In the genomic region with DNA sequence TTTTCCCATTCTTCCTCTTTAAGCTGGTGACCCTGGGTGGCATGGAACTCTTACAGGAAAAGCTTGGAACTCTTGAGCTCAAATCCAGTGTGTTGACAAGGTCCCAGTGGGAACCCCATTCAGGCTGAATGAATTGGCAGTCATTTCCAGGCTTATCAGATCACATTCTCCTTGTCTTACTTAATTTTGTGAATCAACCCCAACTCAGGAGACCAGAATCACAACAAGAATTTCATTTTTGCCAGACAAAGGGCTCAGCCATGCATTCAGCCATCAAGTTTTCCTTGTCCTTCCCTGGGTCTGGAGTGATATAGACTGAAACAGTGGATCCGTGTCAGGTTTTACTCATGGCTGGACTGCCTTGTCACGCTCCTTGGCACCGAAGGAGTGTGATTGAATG, we compare ENCODE assay signal across 1 cellular context.
TF ChIP-seq lines count a peak whose summit lies in the region.

No MANE protein-coding gene starts in this region.

TF ChIP-seq in WTC11, 78 proteins besides CTCF, POLR2A, EP300 and RAD21:
- TF ChIP-seq, protein P1, sequence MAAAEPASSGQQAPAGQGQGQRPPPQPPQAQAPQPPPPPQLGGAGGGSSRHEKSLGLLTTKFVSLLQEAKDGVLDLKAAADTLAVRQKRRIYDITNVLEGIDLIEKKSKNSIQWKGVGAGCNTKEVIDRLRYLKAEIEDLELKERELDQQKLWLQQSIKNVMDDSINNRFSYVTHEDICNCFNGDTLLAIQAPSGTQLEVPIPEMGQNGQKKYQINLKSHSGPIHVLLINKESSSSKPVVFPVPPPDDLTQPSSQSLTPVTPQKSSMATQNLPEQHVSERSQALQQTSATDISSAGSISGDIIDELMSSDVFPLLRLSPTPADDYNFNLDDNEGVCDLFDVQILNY (CRISPR knock-in tag; IDR thresholded peaks at IDR 0.05) = no peak
- TF ChIP-seq, protein P2, sequence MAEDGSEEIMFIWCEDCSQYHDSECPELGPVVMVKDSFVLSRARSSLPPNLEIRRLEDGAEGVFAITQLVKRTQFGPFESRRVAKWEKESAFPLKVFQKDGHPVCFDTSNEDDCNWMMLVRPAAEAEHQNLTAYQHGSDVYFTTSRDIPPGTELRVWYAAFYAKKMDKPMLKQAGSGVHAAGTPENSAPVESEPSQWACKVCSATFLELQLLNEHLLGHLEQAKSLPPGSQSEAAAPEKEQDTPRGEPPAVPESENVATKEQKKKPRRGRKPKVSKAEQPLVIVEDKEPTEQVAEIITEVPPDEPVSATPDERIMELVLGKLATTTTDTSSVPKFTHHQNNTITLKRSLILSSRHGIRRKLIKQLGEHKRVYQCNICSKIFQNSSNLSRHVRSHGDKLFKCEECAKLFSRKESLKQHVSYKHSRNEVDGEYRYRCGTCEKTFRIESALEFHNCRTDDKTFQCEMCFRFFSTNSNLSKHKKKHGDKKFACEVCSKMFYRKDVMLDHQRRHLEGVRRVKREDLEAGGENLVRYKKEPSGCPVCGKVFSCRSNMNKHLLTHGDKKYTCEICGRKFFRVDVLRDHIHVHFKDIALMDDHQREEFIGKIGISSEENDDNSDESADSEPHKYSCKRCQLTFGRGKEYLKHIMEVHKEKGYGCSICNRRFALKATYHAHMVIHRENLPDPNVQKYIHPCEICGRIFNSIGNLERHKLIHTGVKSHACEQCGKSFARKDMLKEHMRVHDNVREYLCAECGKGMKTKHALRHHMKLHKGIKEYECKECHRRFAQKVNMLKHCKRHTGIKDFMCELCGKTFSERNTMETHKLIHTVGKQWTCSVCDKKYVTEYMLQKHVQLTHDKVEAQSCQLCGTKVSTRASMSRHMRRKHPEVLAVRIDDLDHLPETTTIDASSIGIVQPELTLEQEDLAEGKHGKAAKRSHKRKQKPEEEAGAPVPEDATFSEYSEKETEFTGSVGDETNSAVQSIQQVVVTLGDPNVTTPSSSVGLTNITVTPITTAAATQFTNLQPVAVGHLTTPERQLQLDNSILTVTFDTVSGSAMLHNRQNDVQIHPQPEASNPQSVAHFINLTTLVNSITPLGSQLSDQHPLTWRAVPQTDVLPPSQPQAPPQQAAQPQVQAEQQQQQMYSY (CRISPR knock-in tag; IDR thresholded peaks at IDR 0.05) = peak; percentile 59; the same call in 1 of the 2 replicates
